Comparison of ENCODE assay signal across 8 cellular contexts in genomic region chr3:128572644-128573105, GRCh38.
A peak's percentile ranks its signal among the peaks of the same experiment; 100 is the strongest.
DNase-seq lines count a peak whose midpoint lies in the region; ATAC-seq, FAIRE-seq and TF ChIP-seq lines count a peak whose summit lies in the region.

No MANE protein-coding gene starts in this region.

- ATAC-seq in activated T-cell treated with anti-CD3 and anti-CD28 coated beads, Interleukin-2, amount 50 U/mL, for 72 hours (replicated peaks in 1 of 2): peak; percentile 75 to 83
- ATAC-seq in mucosa of descending colon (peak; percentile 73), HG02973 (IDR thresholded peaks at IDR 0.05; ENCODE audit: unreplicated experiment) (no peak), HG03432 (IDR thresholded peaks at IDR 0.05; ENCODE audit: unreplicated experiment) (no peak)

- CTCF ChIA-PET in Calu3 (lab: Charles Lee): interaction anchor here (0.5 to 2.7 kb wide), 7 partner anchors 9 to 134 kb away, joined by 3 to 19 read pairs (median 3); no protein-coding TSS in a partner anchor

- H3K36me3 Mint-ChIP-seq in Calu3 (ENCODE audit: insufficient read depth, unreplicated experiment): no peaks in the 10 kb centered on the region
- no peaks in the 10 kb centered on the region for H3K36me3 Mint-ChIP-seq in activated T-cell treated with anti-CD3 and anti-CD28 coated beads, Interleukin-2, amount 50 U/mL, for 72 hours (ENCODE audit: insufficient read depth in 2 of 2)

- H3K36me3 ChIP-seq in mucosa of descending colon (ENCODE audit: low read depth): no peaks in the 10 kb centered on the region
- no peaks in the 10 kb centered on the region for H3K36me3 ChIP-seq in testis (ENCODE audit: low read depth, missing control alignments)

- intact Hi-C loops in Calu3 (cut with micrococcal nuclease; ENCODE audit: unreplicated experiment) (no loop called here), mucosa of descending colon (cut with DNase I, micrococcal nuclease) (no loop called here), testis (cut with DNase I; ENCODE audit: low total_unique reads) (no loop called here)

- no peak overlapping the region for H3K27ac Mint-ChIP-seq in Calu3 (ENCODE audit: unreplicated experiment)
- no peak overlapping the region for H3K27ac Mint-ChIP-seq in activated T-cell treated with anti-CD3 and anti-CD28 coated beads, Interleukin-2, amount 50 U/mL, for 72 hours

- 55 to 59% methylated on average over 5 of the region's 5 CpGs for WGBS in testis, 2 donors

- TF ChIP-seq POLR2A in H54 (IDR thresholded peaks at IDR 0.05; ENCODE audit: low read depth, low read length) (no peak), testis (IDR thresholded peaks at IDR 0.05) (no peak)

- no peak overlapping the region for H3K27ac ChIP-seq in testis

- BruUV-seq in Calu3 (replicated peaks; lab: Mats Ljungman, UMichigan): no TSS peak

- DNase-seq in Calu3 (peak; percentile 71), HPDE6-E6E7 (ENCODE audit: extremely low spot score) (peak; percentile 29), mucosa of descending colon (peak in 1 of 3 donors; percentile 19), H54 (ENCODE audit: insufficient read length, low spot score) (no peak), testis (no peak)
- peak; percentile 27 to 44 for DNase-seq in activated T-cell treated with anti-CD3 and anti-CD28 coated beads, Interleukin-2, amount 50 U/mL, for 72 hours

- FAIRE-seq in H54 (lab: Jason Lieb, UNC): no peak

- H3K4me1 ChIP-seq in mucosa of descending colon (ENCODE audit: low read depth) (peaks cover 2% of the 10 kb centered on the region), testis (no peaks in the 10 kb centered on the region)

- no peaks in the 10 kb centered on the region for H3K9me3 Mint-ChIP-seq in Calu3 (ENCODE audit: low read depth, unreplicated experiment)
- no peaks in the 10 kb centered on the region for H3K9me3 Mint-ChIP-seq in activated T-cell treated with anti-CD3 and anti-CD28 coated beads, Interleukin-2, amount 50 U/mL, for 72 hours

- TF ChIP-seq CTCF in Calu3 (IDR thresholded peaks at IDR 0.05; ENCODE audit: unreplicated experiment): peak; percentile 64
- no peak for TF ChIP-seq CTCF in mucosa of descending colon (IDR thresholded peaks at IDR 0.05)
- peak in 1 of 3 experiments; percentile 16 for TF ChIP-seq CTCF in testis (IDR thresholded peaks at IDR 0.05)

- H3K4me1 Mint-ChIP-seq in Calu3 (ENCODE audit: low read depth, unreplicated experiment): no peaks in the 10 kb centered on the region
- peaks cover 24% of the 10 kb centered on the region for H3K4me1 Mint-ChIP-seq in activated T-cell treated with anti-CD3 and anti-CD28 coated beads, Interleukin-2, amount 50 U/mL, for 72 hours (ENCODE audit: low read depth)

- H3K27me3 ChIP-seq in testis: no peaks in the 10 kb centered on the region

- H3K4me3 Mint-ChIP-seq in Calu3 (ENCODE audit: low read depth, unreplicated experiment): no peak overlapping the region
- peak overlapping the region; percentile 10 to 61 for H3K4me3 Mint-ChIP-seq in activated T-cell treated with anti-CD3 and anti-CD28 coated beads, Interleukin-2, amount 50 U/mL, for 72 hours

- H3K27me3 Mint-ChIP-seq in Calu3 (ENCODE audit: unreplicated experiment): peaks cover 86% of the 10 kb centered on the region
- peaks cover 27% of the 10 kb centered on the region for H3K27me3 Mint-ChIP-seq in activated T-cell treated with anti-CD3 and anti-CD28 coated beads, Interleukin-2, amount 50 U/mL, for 72 hours (ENCODE audit: low read depth)

- no peak overlapping the region for H3K4me3 ChIP-seq in mucosa of descending colon
- no peak overlapping the region for H3K4me3 ChIP-seq in testis

- H3K9me3 ChIP-seq in mucosa of descending colon (no peaks in the 10 kb centered on the region), testis (no peaks in the 10 kb centered on the region)

Comparison
In these comparisons a context has a peak if more than half of its experiments do, and no peak if none do; other contexts are left out.
1. DNase-seq: peak in Calu3 (single experiment), HPDE6-E6E7 (single experiment) and activated T-cell treated with anti-CD3 and anti-CD28 coated beads, Interleukin-2, amount 50 U/mL, for 72 hours (2 of 2); none in H54 (single experiment) and testis (single experiment).
2. ATAC-seq: peak in activated T-cell treated with anti-CD3 and anti-CD28 coated beads, Interleukin-2, amount 50 U/mL, for 72 hours (2 of 2) and mucosa of descending colon (single experiment); none in HG02973 (single experiment) and HG03432 (single experiment).